In the genomic region with DNA sequence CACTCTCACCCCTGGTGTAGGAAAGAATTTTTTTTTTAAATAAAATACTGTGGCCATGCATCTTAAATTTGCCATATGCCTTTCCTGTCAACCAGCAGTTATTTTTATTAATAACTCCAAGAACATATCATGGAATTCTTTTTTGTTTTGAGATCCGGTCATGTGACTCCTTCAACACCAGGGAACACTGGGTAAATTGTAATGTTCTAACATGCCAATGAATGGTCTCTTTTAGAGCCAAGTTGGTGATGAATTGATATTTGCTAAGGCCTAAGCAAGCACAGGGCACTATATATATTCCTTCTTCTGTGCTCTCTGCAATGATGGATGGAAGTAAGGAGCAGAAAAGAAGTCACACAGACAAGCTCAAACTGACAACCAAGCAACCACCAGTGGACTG, we compare ENCODE assay signal across 24 cellular contexts.
"Had no signal": no experiment of that assay in that cellular context is flagged by ENCODE, and none has a peak within 500 bp of the region (broad histone marks: within the 10 kb centered on the region; RNA-seq: fewer than 3 reads in every experiment).

No MANE protein-coding gene starts in this region.

- H3K27me3 ChIP-seq: colonic mucosa, foreskin keratinocyte, gastrocnemius medialis, heart right ventricle, left lung had no signal

- H3K36me3 ChIP-seq: colonic mucosa, gastrocnemius medialis, heart right ventricle, left lung, lower lobe of right lung had no signal

- H3K36me3 Mint-ChIP-seq: mesothelial cell of epicardium; naive B cell; naive thymus-derived CD8-positive, alpha-beta T cell had no signal

- H3K27me3 Mint-ChIP-seq: dendritic cell treated with granulocyte-macrophage colony-stimulating factor and Interleukin-4, amounts not matched to agents 40 ng/mL and 50 ng/mL, for 4 days; effector memory CD8-positive, alpha-beta T cell; naive B cell had no signal

- H3K4me3 Mint-ChIP-seq: dendritic cell treated with granulocyte-macrophage colony-stimulating factor and Interleukin-4, amounts not matched to agents 40 ng/mL and 50 ng/mL, for 4 days; effector memory CD8-positive, alpha-beta T cell; endodermal cell; mesothelial cell of epicardium; naive B cell; naive thymus-derived CD8-positive, alpha-beta T cell had no signal

- H3K27ac ChIP-seq: colonic mucosa, epithelial cell of prostate, foreskin keratinocyte, gastrocnemius medialis, left lung, lower lobe of right lung had no signal

- H3K27ac Mint-ChIP-seq: dendritic cell treated with granulocyte-macrophage colony-stimulating factor and Interleukin-4, amounts not matched to agents 40 ng/mL and 50 ng/mL, for 4 days; endodermal cell; mesothelial cell of epicardium; naive B cell; naive thymus-derived CD8-positive, alpha-beta T cell had no signal

- ATAC-seq: effector memory CD8-positive, alpha-beta T cell; esophagus mucosa; foreskin keratinocyte; gastrocnemius medialis; heart right ventricle; left cardiac atrium; left lung; left ventricle myocardium superior; lower lobe of right lung; mucosa of descending colon; naive thymus-derived CD8-positive, alpha-beta T cell had no signal

- H3K4me3 ChIP-seq: colonic mucosa, gastrocnemius medialis, heart right ventricle, left lung, lower lobe of right lung, mucosa of descending colon had no signal

- H3K4me1 ChIP-seq: colonic mucosa had no signal

- H3K9me3 ChIP-seq: colonic mucosa, gastrocnemius medialis, heart right ventricle, left lung, lower lobe of right lung, mucosa of descending colon had no signal

- H3K9me3 Mint-ChIP-seq: dendritic cell treated with granulocyte-macrophage colony-stimulating factor and Interleukin-4, amounts not matched to agents 40 ng/mL and 50 ng/mL, for 4 days; effector memory CD8-positive, alpha-beta T cell; endodermal cell; mesothelial cell of epicardium; naive B cell; naive thymus-derived CD8-positive, alpha-beta T cell had no signal

- DNase-seq: colonic mucosa; cortex of kidney; effector CD8-positive, alpha-beta T cell; effector memory CD8-positive, alpha-beta T cell; endodermal cell; erythroblast; foreskin keratinocyte; gastrocnemius medialis; glutamatergic neuron; head of caudate nucleus; heart right ventricle; hippocampal formation; left cardiac atrium; left lung; left ventricle myocardium superior; lower lobe of right lung; mesenchymal stem cell; mucosa of descending colon; naive B cell; naive thymus-derived CD8-positive, alpha-beta T cell had no signal

- H3K4me1 Mint-ChIP-seq: naive thymus-derived CD8-positive, alpha-beta T cell had no signal
